In genomic region chr1:71521655-71522264, GRCh38 we compare ENCODE assay signal across 8 cellular contexts.
DNase-seq lines count a peak whose midpoint lies in the region; ATAC-seq, FAIRE-seq and TF ChIP-seq lines count a peak whose summit lies in the region.

No MANE protein-coding gene starts in this region.

- H3K9me3 ChIP-seq in upper lobe of right lung = no peaks in the 10 kb centered on the region

- in situ Hi-C loops in astrocyte of the cerebellum (cut with HindIII; ENCODE audit: low sequenced_read_pairs) = no loop called here

- H3K4me1 ChIP-seq in upper lobe of right lung = no peaks in the 10 kb centered on the region

- peak; percentile 51 for DNase-seq in AG20443 (ENCODE audit: low spot score)
- peak; percentile 5 for DNase-seq in NCI-H187 treated with DMSO at 0.1 percent for 48 hours (lab: John Stamatoyannopoulos, UW)
- peak; percentile 27 for DNase-seq in astrocyte of the cerebellum (ENCODE audit: low read depth)
- DNase-seq in upper lobe of right lung = peak; percentile 30
- no peak for DNase-seq in activated CD4-positive, alpha-beta T cell treated with anti-CD3 and anti-CD28 coated beads for 1 hour

- no peaks in the 10 kb centered on the region for H3K36me3 ChIP-seq in upper lobe of right lung

- TF ChIP-seq CTCF in astrocyte of the cerebellum (IDR thresholded peaks at IDR 0.05; ENCODE audit: low read depth, low read length, missing control alignments) (peak; percentile 84), upper lobe of right lung (IDR thresholded peaks at IDR 0.05) (peak; percentile 65)

- peak; percentile 57 for ATAC-seq in GM19324 (IDR thresholded peaks at IDR 0.05; ENCODE audit: low FRiP score, unreplicated experiment)
- peak; percentile 76 for ATAC-seq in upper lobe of right lung
- ATAC-seq in HG02571 (IDR thresholded peaks at IDR 0.05; ENCODE audit: unreplicated experiment) = no peak

- no peak overlapping the region for H3K27ac ChIP-seq in upper lobe of right lung

- FAIRE-seq in islet of Langerhans (lab: Jason Lieb, UNC) = peak; percentile 96

- H3K4me3 ChIP-seq in astrocyte of the cerebellum (ENCODE audit: low read depth, low read length) = no peak overlapping the region
- H3K4me3 ChIP-seq in upper lobe of right lung = no peak overlapping the region

- intact Hi-C loops in upper lobe of right lung (cut with DNase I) = no loop called here

- H3K27me3 ChIP-seq in upper lobe of right lung = no peaks in the 10 kb centered on the region
